Comparison of ENCODE assay signal across 18 cellular contexts in the genomic region with DNA sequence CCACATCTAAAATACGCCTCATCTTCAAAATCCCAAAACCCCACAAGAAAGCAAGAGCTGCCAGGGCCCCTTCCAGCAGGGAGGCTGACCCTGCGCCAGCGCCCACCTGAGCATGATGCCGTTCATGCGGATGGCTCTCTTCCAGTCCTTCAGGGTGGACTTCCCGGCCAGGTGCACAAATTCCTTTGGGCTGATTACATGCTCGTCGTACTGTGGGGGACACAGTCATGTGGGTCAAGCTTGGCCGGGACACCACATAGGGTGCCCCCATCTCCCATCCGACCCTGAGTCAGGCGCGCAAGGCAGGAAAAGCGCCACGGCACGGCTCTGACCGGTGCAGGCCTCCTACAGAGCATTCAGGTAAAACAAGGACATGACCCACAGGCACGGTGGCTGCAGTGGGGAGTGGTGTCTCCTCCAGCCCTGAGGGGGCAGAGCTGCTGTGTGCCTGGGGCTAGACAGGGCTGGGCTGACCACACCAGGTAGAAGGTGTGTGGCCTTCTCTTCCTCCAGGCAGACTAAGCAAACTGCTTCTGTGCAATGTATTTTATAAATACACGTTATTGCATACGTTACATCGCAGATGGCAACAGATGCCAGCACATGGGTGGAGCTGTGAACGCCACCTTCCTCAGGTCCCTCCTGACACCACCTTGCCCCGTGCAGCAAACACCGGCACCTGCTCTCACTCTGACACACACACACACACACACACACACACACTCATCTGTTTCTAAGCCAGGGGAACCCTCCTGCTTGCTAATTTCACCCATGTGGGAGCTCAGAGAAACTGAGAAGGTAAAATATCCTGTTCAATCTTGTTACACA. TPM values are rescaled to one million over a fixed set of nuclear protein-coding genes. Genes with fewer than 3 reads are reported as not detected.
DNase-seq lines count a peak whose midpoint lies in the region; TF ChIP-seq lines count a peak whose summit lies in the region.
"Had no signal": no experiment of that assay in that cellular context is flagged by ENCODE, and none has a peak within 500 bp of the region (broad histone marks: within the 10 kb centered on the region; RNA-seq: fewer than 3 reads in every experiment).

No MANE protein-coding gene starts in this region.

- H3K9me3 ChIP-seq in osteoblast (ENCODE audit: low read depth, low read length), result no peaks in the 10 kb centered on the region
- H3K9me3 ChIP-seq in testis, result no peaks in the 10 kb centered on the region
- H3K9me3 ChIP-seq: BLaER1, Caco-2 had no signal

- H2AFZ ChIP-seq in osteoblast (ENCODE audit: low read length), result no peak overlapping the region
- H2AFZ ChIP-seq: GM23248 had no signal

- H3K27me3 Mint-ChIP-seq in endothelial cell (ENCODE audit: unreplicated experiment), result peaks cover 6% of the 10 kb centered on the region
- no peaks in the 10 kb centered on the region for H3K27me3 Mint-ChIP-seq in activated naive CD8-positive, alpha-beta T cell treated with anti-CD3 and anti-CD28 coated beads for 36 hours
- H3K27me3 Mint-ChIP-seq: CD8-positive, alpha-beta memory T cell; IgD-negative memory B cell had no signal

- H3K27ac ChIP-seq in RWPE1 (peak overlapping the region; percentile 4; the same call in 1 of the 2 replicates), osteoblast (ENCODE audit: low read depth, low read length) (no peak overlapping the region), testis (no peak overlapping the region)
- H3K27ac ChIP-seq: BLaER1, GM23248 had no signal

- H3K36me3 Mint-ChIP-seq in endothelial cell (ENCODE audit: low read depth, unreplicated experiment), result peaks cover 24% of the 10 kb centered on the region
- peaks cover 23% of the 10 kb centered on the region for H3K36me3 Mint-ChIP-seq in activated naive CD8-positive, alpha-beta T cell treated with anti-CD3 and anti-CD28 coated beads for 36 hours

- CTCF ChIA-PET in RWPE1 (lab: Yijun Ruan, JAX), result interaction anchor here (0.6 kb wide), 2 partner anchors 17 to 981 kb away, joined by 3 to 5 read pairs; no protein-coding TSS in a partner anchor

- POLR2A ChIA-PET in RWPE1 (lab: Yijun Ruan, JAX; ENCODE audit: low non-redundant PET), result interaction anchor here (0.6 to 0.7 kb wide), 2 partner anchors 105 to 479 kb away, joined by 3 to 5 read pairs; no protein-coding TSS in a partner anchor

- intact Hi-C loops in testis (cut with DNase I; ENCODE audit: low total_unique reads), result no loop called here

- TF ChIP-seq POLR2A in testis (IDR thresholded peaks at IDR 0.05), result no peak

- TF ChIP-seq CTCF in RWPE1 (conservative IDR thresholded peaks at IDR 0.05; ENCODE audit: low read depth) (no peak), endothelial cell (IDR thresholded peaks at IDR 0.05; ENCODE audit: unreplicated experiment) (no peak), osteoblast (IDR thresholded peaks at IDR 0.05; ENCODE audit: extremely low read depth, low read depth, low read length) (no peak), GM20000 (IDR thresholded peaks at IDR 0.05; ENCODE audit: extremely low read depth, missing control alignments) (no peak), testis (IDR thresholded peaks at IDR 0.05) (no peak)

- WGBS in testis, 2 donors, result 88 to 96% methylated on average over 8 to 23 of the region's 23 CpGs

- H3K36me3 ChIP-seq in osteoblast (ENCODE audit: insufficient read depth, low read length), result peaks cover 43% of the 10 kb centered on the region
- H3K36me3 ChIP-seq in testis (ENCODE audit: low read depth, missing control alignments), result no peaks in the 10 kb centered on the region

- H3K4me3 Mint-ChIP-seq in endothelial cell (ENCODE audit: unreplicated experiment), result peak overlapping the region; percentile 51
- no peak overlapping the region for H3K4me3 Mint-ChIP-seq in activated naive CD8-positive, alpha-beta T cell treated with anti-CD3 and anti-CD28 coated beads for 36 hours
- H3K4me3 Mint-ChIP-seq: CD8-positive, alpha-beta memory T cell; H9; IgD-negative memory B cell had no signal

- H3K79me2 ChIP-seq in osteoblast (ENCODE audit: insufficient read depth, low read length), result no peaks in the 10 kb centered on the region

- no peaks in the 10 kb centered on the region for H3K4me1 Mint-ChIP-seq in endothelial cell (ENCODE audit: unreplicated experiment)
- H3K4me1 Mint-ChIP-seq in activated naive CD8-positive, alpha-beta T cell treated with anti-CD3 and anti-CD28 coated beads for 36 hours, result no peaks in the 10 kb centered on the region
- H3K4me1 Mint-ChIP-seq: H9 had no signal

- no peaks in the 10 kb centered on the region for H3K9me3 Mint-ChIP-seq in endothelial cell (ENCODE audit: unreplicated experiment)
- H3K9me3 Mint-ChIP-seq in activated naive CD8-positive, alpha-beta T cell treated with anti-CD3 and anti-CD28 coated beads for 36 hours, result no peaks in the 10 kb centered on the region
- H3K9me3 Mint-ChIP-seq: H9, IgD-negative memory B cell had no signal

- H4K20me1 ChIP-seq in osteoblast (ENCODE audit: insufficient read depth, low read length), result peaks cover 23% of the 10 kb centered on the region

- no peak overlapping the region for H3K27ac Mint-ChIP-seq in endothelial cell (ENCODE audit: unreplicated experiment)
- no peak overlapping the region for H3K27ac Mint-ChIP-seq in activated naive CD8-positive, alpha-beta T cell treated with anti-CD3 and anti-CD28 coated beads for 36 hours
- H3K27ac Mint-ChIP-seq: IgD-negative memory B cell had no signal

- no peak overlapping the region for H3K4me2 ChIP-seq in osteoblast (ENCODE audit: insufficient read depth, low read length)
- H3K4me2 ChIP-seq: BLaER1 had no signal

- H3K27me3 ChIP-seq in osteoblast (ENCODE audit: insufficient read depth, low read length), result no peaks in the 10 kb centered on the region
- H3K27me3 ChIP-seq in testis, result no peaks in the 10 kb centered on the region
- H3K27me3 ChIP-seq: BLaER1 had no signal

- DNase-seq in HT-29 (ENCODE audit: low spot score) (peak; percentile 63), RWPE1 (ENCODE audit: low spot score) (no peak), endothelial cell (ENCODE audit: low spot score) (no peak), osteoblast (ENCODE audit: insufficient read length, low spot score, missing footprints) (peak; percentile 66), GM20000 (ENCODE audit: low spot score) (no peak), testis (no peak)
- DNase-seq in stimulated activated naive CD4-positive, alpha-beta T cell (lab: John Stamatoyannopoulos, UW), result no peak
- DNase-seq in activated naive CD8-positive, alpha-beta T cell treated with anti-CD3 and anti-CD28 coated beads for 36 hours, result no peak
- DNase-seq: 8988T; AML-193; Caco-2; CD8-positive, alpha-beta memory T cell; DMS53; GF-D8; GM23248; H9 had no signal

- H3K4me3 ChIP-seq in osteoblast (ENCODE audit: insufficient read depth, low read length), result no peak overlapping the region
- no peak overlapping the region for H3K4me3 ChIP-seq in testis
- H3K4me3 ChIP-seq: BLaER1, GM23248 had no signal

- peaks cover 8% of the 10 kb centered on the region for H3K4me1 ChIP-seq in osteoblast (ENCODE audit: insufficient read depth, low read length)
- H3K4me1 ChIP-seq in testis, result no peaks in the 10 kb centered on the region
- H3K4me1 ChIP-seq: Caco-2 had no signal

RNA-seq across cellular contexts. Expression of gene HELZ2, which starts 23.8 kb away (rescaled TPM):
- 109 and 163 TPM in 2 replicates for total RNA-seq in HT-29 (2014; rRNA removed; shearing (Covaris generic))
- total RNA-seq in endothelial cell (ENCODE audit: unreplicated experiment), result 15.3 TPM
- 23.3 and 27.5 TPM in 2 replicates for total RNA-seq in osteoblast
- 10 to 100 TPM; 13.5 to 22.9 TPM for total RNA-seq in testis
- polyA plus RNA-seq in testis (ENCODE audit: insufficient read depth, low read depth, low replicate concordance), result 7.1 TPM
- 10 to 100 TPM; 22.2 to 22.6 TPM for total RNA-seq in activated naive CD8-positive, alpha-beta T cell treated with anti-CD3 and anti-CD28 coated beads for 36 hours

RNA-seq across cellular contexts. Expression of gene GMEB2, which starts 29.0 kb away (rescaled TPM):
- 42.5 and 43.6 TPM in 2 replicates for total RNA-seq in HT-29 (2014; rRNA removed; shearing (Covaris generic))
- total RNA-seq in endothelial cell (ENCODE audit: unreplicated experiment) (11.2 TPM), osteoblast (7.4 and 9.4 TPM in 2 replicates), testis (10 to 100 TPM; 31.0 to 33.1 TPM)
- polyA plus RNA-seq in testis (ENCODE audit: insufficient read depth, low read depth, low replicate concordance), result 20.3 TPM
- total RNA-seq in activated naive CD8-positive, alpha-beta T cell treated with anti-CD3 and anti-CD28 coated beads for 36 hours, result 10 to 100 TPM; 13.8 to 14.6 TPM

RNA-seq across cellular contexts. Expression of gene FNDC11, which starts 43.9 kb away (rescaled TPM):
- 2.2 and 2.4 TPM in 2 replicates for total RNA-seq in HT-29 (2014; rRNA removed; shearing (Covaris generic))
- total RNA-seq in endothelial cell (ENCODE audit: unreplicated experiment) (1.3 TPM), osteoblast (under 0.01 TPM in 1 of 2 replicates, not detected in the other), testis (100 to 1,000 TPM in 1 of 2 donors, 10 to 100 TPM in 1; 85.4 to 121 TPM)
- 147 TPM for polyA plus RNA-seq in testis (ENCODE audit: insufficient read depth, low read depth, low replicate concordance)
- under 1 TPM; 0.10 to 0.20 TPM for total RNA-seq in activated naive CD8-positive, alpha-beta T cell treated with anti-CD3 and anti-CD28 coated beads for 36 hours
- total RNA-seq: Caco-2 had no signal
- polyA plus RNA-seq: CD8-positive, alpha-beta memory T cell had no signal

RNA-seq across cellular contexts. Expression of gene SRMS, which starts 50.3 kb away (rescaled TPM):
- total RNA-seq in HT-29 (2014; rRNA removed; shearing (Covaris generic)), result 0.13 TPM in 1 of 2 replicates, not detected in the other
- total RNA-seq in endothelial cell (ENCODE audit: unreplicated experiment) (not detected), osteoblast (not detected in 2 replicates), testis (under 1 TPM; 0.19 to 0.24 TPM)
- 0.42 TPM for polyA plus RNA-seq in testis (ENCODE audit: insufficient read depth, low read depth, low replicate concordance)
- total RNA-seq in activated naive CD8-positive, alpha-beta T cell treated with anti-CD3 and anti-CD28 coated beads for 36 hours, result not detected
- total RNA-seq: Caco-2; CD8-positive, alpha-beta memory T cell; GM23248 had no signal
- polyA plus RNA-seq: CD8-positive, alpha-beta memory T cell; GM23248 had no signal

RNA-seq across cellular contexts. Expression of gene STMN3, which starts 55.4 kb away (rescaled TPM):
- total RNA-seq in HT-29 (2014; rRNA removed; shearing (Covaris generic)), result 4.7 and 7.0 TPM in 2 replicates
- 12.8 TPM for total RNA-seq in endothelial cell (ENCODE audit: unreplicated experiment)
- total RNA-seq in osteoblast, result 1.1 and 2.1 TPM in 2 replicates
- total RNA-seq in testis, result 10 to 100 TPM in 1 of 2 donors, 1 to 10 TPM in 1; 8.4 to 16.5 TPM
- 15.1 TPM for polyA plus RNA-seq in testis (ENCODE audit: insufficient read depth, low read depth, low replicate concordance)
- 10 to 100 TPM; 10.2 to 11.7 TPM for total RNA-seq in activated naive CD8-positive, alpha-beta T cell treated with anti-CD3 and anti-CD28 coated beads for 36 hours

Comparison
In these comparisons a context has a peak if more than half of its experiments do, and no peak if none do; other contexts are left out.
1. DNase-seq: peak in HT-29 (single experiment) and osteoblast (single experiment); none in RWPE1 (single experiment), endothelial cell (single experiment), GM20000 (single experiment), stimulated activated naive CD4-positive, alpha-beta T cell (0 of 6), testis (single experiment) and activated naive CD8-positive, alpha-beta T cell treated with anti-CD3 and anti-CD28 coated beads for 36 hours (single experiment).
2. RNA of gene FNDC11, which starts 43.9 kb away (total RNA-seq): 85.4 to 121 TPM in testis; 2.2 to 2.4 TPM in HT-29, 1.3 TPM in endothelial cell (single experiment), 0.10 to 0.20 TPM in activated naive CD8-positive, alpha-beta T cell treated with anti-CD3 and anti-CD28 coated beads for 36 hours and under 0.01 TPM in osteoblast; every median in the first group is over 10 times any median in the second.